3 cellular contexts compared by ENCODE assay signal in the genomic region with DNA sequence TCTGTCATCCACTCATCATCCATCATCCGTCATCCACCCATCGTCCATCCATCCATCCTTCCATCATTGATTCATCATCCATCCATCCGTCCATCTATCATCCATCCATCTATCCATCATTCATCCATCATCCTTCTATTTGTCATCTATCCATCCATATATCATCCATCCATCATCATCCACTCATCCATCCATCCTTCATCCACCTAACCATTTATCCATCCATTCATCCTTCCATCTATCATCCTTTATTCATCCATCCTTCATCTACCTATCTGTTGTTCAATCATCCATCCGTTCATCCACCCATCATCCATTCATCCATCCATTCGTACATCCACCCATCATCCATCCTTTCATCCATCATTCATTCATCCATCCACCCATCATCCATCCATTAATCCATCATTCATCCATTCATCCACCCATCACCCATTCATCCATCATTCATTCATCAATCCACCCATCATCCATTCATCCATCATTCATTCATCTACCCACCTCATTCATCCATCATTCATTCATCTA.
TF ChIP-seq lines count a peak whose summit lies in the region.

No MANE protein-coding gene starts in this region.

TF ChIP-seq in HEK293, 187 proteins besides CTCF, POLR2A, EP300 and RAD21 (continued from another document):
- TF ChIP-seq, protein P1, sequence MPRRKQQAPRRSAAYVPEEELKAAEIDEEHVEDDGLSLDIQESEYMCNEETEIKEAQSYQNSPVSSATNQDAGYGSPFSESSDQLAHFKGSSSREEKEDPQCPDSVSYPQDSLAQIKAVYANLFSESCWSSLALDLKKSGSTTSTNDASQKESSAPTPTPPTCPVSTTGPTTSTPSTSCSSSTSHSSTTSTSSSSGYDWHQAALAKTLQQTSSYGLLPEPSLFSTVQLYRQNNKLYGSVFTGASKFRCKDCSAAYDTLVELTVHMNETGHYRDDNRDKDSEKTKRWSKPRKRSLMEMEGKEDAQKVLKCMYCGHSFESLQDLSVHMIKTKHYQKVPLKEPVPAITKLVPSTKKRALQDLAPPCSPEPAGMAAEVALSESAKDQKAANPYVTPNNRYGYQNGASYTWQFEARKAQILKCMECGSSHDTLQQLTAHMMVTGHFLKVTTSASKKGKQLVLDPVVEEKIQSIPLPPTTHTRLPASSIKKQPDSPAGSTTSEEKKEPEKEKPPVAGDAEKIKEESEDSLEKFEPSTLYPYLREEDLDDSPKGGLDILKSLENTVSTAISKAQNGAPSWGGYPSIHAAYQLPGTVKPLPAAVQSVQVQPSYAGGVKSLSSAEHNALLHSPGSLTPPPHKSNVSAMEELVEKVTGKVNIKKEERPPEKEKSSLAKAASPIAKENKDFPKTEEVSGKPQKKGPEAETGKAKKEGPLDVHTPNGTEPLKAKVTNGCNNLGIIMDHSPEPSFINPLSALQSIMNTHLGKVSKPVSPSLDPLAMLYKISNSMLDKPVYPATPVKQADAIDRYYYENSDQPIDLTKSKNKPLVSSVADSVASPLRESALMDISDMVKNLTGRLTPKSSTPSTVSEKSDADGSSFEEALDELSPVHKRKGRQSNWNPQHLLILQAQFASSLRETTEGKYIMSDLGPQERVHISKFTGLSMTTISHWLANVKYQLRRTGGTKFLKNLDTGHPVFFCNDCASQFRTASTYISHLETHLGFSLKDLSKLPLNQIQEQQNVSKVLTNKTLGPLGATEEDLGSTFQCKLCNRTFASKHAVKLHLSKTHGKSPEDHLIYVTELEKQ (tag by site-specific recombination; IDR thresholded peaks at IDR 0.05; ENCODE audit: borderline replicate concordance): peak; percentile 35; the same call in 1 of the 2 replicates
- TF ChIP-seq ZNF311 (tag by site-specific recombination; IDR thresholded peaks at IDR 0.05; ENCODE audit: borderline replicate concordance) (0 out of 2 replicates have a peak, but pooled peaks have one; percentile 42), ZNF791 (tag by site-specific recombination; IDR thresholded peaks at IDR 0.05) (peak; percentile 24; the same call in 1 of the 2 replicates), ZNF366 (tag by site-specific recombination; conservative IDR thresholded peaks at IDR 0.05) (peak; percentile 99), ZBTB17 (tag by site-specific recombination; IDR thresholded peaks at IDR 0.05) (peak; percentile 99), GFI1B (tag by site-specific recombination; IDR thresholded peaks at IDR 0.05) (no peak), KLF8 (tag by site-specific recombination; IDR thresholded peaks at IDR 0.05) (no peak)

TF ChIP-seq in K562, 482 proteins besides CTCF, POLR2A, EP300 and RAD21 (continues in another document):
- TF ChIP-seq, protein P2, sequence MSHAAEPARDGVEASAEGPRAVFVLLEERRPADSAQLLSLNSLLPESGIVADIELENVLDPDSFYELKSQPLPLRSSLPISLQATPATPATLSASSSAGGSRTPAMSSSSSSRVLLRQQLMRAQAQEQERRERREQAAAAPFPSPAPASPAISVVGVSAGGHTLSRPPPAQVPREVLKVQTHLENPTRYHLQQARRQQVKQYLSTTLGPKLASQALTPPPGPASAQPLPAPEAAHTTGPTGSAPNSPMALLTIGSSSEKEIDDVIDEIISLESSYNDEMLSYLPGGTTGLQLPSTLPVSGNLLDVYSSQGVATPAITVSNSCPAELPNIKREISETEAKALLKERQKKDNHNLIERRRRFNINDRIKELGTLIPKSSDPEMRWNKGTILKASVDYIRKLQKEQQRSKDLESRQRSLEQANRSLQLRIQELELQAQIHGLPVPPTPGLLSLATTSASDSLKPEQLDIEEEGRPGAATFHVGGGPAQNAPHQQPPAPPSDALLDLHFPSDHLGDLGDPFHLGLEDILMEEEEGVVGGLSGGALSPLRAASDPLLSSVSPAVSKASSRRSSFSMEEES (CRISPR knock-in tag; IDR thresholded peaks at IDR 0.05): no peak
- TF ChIP-seq EHMT2 (IDR thresholded peaks at IDR 0.05) (peak; percentile 76; the same call in 1 of the 2 replicates), HLTF (IDR thresholded peaks at IDR 0.05) (0 out of 2 replicates have a peak, but pooled peaks have one; percentile 16), NR3C1 (CRISPR knock-in tag; IDR thresholded peaks at IDR 0.05) (no peak), MTA2 (IDR thresholded peaks at IDR 0.05; ENCODE audit: low read depth) (no peak), XRCC5 (IDR thresholded peaks at IDR 0.05; ENCODE audit: low read depth, low read length) (no peak), SRSF1 (IDR thresholded peaks at IDR 0.05; ENCODE audit: low read depth, low read length) (no peak), NR2C2 (CRISPR knock-in tag; IDR thresholded peaks at IDR 0.05) (no peak), NR2C2 (tag; IDR thresholded peaks at IDR 0.05) (no peak), FOXK2 (conservative IDR thresholded peaks at IDR 0.05 in 1 of 2, IDR thresholded peaks at IDR 0.05 in 1 of 2; ENCODE audit: low read depth in 2 of 2) (no peak), KDM1A (IDR thresholded peaks at IDR 0.05) (peak; percentile 48 to 69; a peak in 3 of 4 replicates), ARHGAP35 (IDR thresholded peaks at IDR 0.05; ENCODE audit: partially characterized antibody) (peak; percentile 52)
- TF ChIP-seq, protein P3, sequence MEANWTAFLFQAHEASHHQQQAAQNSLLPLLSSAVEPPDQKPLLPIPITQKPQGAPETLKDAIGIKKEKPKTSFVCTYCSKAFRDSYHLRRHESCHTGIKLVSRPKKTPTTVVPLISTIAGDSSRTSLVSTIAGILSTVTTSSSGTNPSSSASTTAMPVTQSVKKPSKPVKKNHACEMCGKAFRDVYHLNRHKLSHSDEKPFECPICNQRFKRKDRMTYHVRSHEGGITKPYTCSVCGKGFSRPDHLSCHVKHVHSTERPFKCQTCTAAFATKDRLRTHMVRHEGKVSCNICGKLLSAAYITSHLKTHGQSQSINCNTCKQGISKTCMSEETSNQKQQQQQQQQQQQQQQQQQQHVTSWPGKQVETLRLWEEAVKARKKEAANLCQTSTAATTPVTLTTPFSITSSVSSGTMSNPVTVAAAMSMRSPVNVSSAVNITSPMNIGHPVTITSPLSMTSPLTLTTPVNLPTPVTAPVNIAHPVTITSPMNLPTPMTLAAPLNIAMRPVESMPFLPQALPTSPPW (CRISPR knock-in tag; IDR thresholded peaks at IDR 0.05): no peak
- TF ChIP-seq, protein P4, sequence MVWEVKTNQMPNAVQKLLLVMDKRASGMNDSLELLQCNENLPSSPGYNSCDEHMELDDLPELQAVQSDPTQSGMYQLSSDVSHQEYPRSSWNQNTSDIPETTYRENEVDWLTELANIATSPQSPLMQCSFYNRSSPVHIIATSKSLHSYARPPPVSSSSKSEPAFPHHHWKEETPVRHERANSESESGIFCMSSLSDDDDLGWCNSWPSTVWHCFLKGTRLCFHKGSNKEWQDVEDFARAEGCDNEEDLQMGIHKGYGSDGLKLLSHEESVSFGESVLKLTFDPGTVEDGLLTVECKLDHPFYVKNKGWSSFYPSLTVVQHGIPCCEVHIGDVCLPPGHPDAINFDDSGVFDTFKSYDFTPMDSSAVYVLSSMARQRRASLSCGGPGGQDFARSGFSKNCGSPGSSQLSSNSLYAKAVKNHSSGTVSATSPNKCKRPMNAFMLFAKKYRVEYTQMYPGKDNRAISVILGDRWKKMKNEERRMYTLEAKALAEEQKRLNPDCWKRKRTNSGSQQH (CRISPR knock-in tag; IDR thresholded peaks at IDR 0.05): no peak
- TF ChIP-seq, protein P5, sequence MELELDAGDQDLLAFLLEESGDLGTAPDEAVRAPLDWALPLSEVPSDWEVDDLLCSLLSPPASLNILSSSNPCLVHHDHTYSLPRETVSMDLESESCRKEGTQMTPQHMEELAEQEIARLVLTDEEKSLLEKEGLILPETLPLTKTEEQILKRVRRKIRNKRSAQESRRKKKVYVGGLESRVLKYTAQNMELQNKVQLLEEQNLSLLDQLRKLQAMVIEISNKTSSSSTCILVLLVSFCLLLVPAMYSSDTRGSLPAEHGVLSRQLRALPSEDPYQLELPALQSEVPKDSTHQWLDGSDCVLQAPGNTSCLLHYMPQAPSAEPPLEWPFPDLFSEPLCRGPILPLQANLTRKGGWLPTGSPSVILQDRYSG (tag; conservative IDR thresholded peaks at IDR 0.05; ENCODE audit: low read depth): no peak
- TF ChIP-seq, protein P6, sequence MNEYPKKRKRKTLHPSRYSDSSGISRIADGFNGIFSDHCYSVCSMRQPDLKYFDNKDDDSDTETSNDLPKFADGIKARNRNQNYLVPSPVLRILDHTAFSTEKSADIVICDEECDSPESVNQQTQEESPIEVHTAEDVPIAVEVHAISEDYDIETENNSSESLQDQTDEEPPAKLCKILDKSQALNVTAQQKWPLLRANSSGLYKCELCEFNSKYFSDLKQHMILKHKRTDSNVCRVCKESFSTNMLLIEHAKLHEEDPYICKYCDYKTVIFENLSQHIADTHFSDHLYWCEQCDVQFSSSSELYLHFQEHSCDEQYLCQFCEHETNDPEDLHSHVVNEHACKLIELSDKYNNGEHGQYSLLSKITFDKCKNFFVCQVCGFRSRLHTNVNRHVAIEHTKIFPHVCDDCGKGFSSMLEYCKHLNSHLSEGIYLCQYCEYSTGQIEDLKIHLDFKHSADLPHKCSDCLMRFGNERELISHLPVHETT (CRISPR knock-in tag; conservative IDR thresholded peaks at IDR 0.05 in 1 of 2, IDR thresholded peaks at IDR 0.05 in 1 of 2): no peak

TF ChIP-seq in neural cell, 6 proteins besides CTCF, POLR2A, EP300 and RAD21 (continued from another document):
- TF ChIP-seq, protein P7, sequence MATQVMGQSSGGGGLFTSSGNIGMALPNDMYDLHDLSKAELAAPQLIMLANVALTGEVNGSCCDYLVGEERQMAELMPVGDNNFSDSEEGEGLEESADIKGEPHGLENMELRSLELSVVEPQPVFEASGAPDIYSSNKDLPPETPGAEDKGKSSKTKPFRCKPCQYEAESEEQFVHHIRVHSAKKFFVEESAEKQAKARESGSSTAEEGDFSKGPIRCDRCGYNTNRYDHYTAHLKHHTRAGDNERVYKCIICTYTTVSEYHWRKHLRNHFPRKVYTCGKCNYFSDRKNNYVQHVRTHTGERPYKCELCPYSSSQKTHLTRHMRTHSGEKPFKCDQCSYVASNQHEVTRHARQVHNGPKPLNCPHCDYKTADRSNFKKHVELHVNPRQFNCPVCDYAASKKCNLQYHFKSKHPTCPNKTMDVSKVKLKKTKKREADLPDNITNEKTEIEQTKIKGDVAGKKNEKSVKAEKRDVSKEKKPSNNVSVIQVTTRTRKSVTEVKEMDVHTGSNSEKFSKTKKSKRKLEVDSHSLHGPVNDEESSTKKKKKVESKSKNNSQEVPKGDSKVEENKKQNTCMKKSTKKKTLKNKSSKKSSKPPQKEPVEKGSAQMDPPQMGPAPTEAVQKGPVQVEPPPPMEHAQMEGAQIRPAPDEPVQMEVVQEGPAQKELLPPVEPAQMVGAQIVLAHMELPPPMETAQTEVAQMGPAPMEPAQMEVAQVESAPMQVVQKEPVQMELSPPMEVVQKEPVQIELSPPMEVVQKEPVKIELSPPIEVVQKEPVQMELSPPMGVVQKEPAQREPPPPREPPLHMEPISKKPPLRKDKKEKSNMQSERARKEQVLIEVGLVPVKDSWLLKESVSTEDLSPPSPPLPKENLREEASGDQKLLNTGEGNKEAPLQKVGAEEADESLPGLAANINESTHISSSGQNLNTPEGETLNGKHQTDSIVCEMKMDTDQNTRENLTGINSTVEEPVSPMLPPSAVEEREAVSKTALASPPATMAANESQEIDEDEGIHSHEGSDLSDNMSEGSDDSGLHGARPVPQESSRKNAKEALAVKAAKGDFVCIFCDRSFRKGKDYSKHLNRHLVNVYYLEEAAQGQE (IDR thresholded peaks at IDR 0.05; ENCODE audit: borderline replicate concordance): no peak
